Comparison of ENCODE assay signal across 13 cellular contexts in the genomic region with DNA sequence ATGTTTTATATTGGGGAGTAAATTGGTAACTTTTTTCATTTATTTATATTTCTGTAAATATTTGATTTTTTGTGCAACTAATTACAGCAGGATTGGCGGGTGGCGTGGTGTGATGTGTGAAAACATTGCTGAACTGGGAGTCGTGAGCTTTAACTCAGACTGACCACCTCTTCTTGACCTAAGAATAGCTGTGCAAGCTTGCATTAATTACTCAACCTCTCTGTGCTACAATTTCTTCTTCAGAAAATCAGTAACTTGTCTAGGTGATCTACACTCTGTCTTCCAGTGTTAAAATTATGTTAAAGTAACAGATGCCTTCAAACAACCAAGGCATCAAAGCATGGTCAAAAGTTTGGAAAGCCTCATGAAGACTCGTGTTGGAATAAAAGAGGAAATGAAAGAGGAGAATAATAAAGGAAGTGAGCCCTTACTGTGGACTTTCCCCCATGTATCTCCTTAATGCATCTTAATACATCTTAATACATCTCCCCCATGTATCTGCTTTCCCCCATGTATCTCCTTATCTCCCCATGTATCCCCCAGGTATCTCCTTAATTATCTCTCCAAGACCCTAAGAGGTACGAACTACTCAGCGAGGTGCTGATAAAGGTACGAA.
"Had no signal": no experiment of that assay in that cellular context is flagged by ENCODE, and none has a peak within 500 bp of the region (broad histone marks: within the 10 kb centered on the region; RNA-seq: fewer than 3 reads in every experiment).

No MANE protein-coding gene starts in this region.

- H3K9me3 ChIP-seq: tibial nerve had no signal

- H3K27ac Mint-ChIP-seq: activated CD4-positive, alpha-beta memory T cell treated with anti-CD3 and anti-CD28 coated beads for 36 hours; activated naive CD8-positive, alpha-beta T cell; endodermal cell; stimulated activated effector memory CD8-positive, alpha-beta T cell treated with anti-CD3 and anti-CD28 coated beads, Interleukin-12 subunit alpha, Interleukin-12 subunit beta, amount 100 ng/mL, for 72 hours had no signal

- H3K4me1 ChIP-seq: tibial nerve had no signal

- H3K36me3 Mint-ChIP-seq: stimulated activated effector memory CD8-positive, alpha-beta T cell treated with anti-CD3 and anti-CD28 coated beads, Interleukin-12 subunit alpha, Interleukin-12 subunit beta, amount 100 ng/mL, for 72 hours had no signal

- H3K4me3 ChIP-seq: tibial nerve had no signal

- H3K27me3 Mint-ChIP-seq: activated CD4-positive, alpha-beta memory T cell treated with anti-CD3 and anti-CD28 coated beads for 36 hours; activated naive CD8-positive, alpha-beta T cell had no signal

- DNase-seq: activated CD4-positive, alpha-beta memory T cell treated with anti-CD3 and anti-CD28 coated beads for 36 hours; activated gamma-delta T cell; activated T-cell treated with anti-CD3 and anti-CD28 coated beads, Interleukin-2, amount 50 U/mL, for 48 hours; amygdala; brain microvascular endothelial cell; endodermal cell; erythroblast; mesendoderm had no signal

- H3K27me3 ChIP-seq: brain microvascular endothelial cell, tibial nerve had no signal

- ATAC-seq: left lobe of liver; stimulated activated effector memory CD8-positive, alpha-beta T cell treated with anti-CD3 and anti-CD28 coated beads, Interleukin-12 subunit alpha, Interleukin-12 subunit beta, amount 100 ng/mL, for 72 hours had no signal

- H3K4me3 Mint-ChIP-seq: activated CD4-positive, alpha-beta memory T cell treated with anti-CD3 and anti-CD28 coated beads for 36 hours; activated naive CD8-positive, alpha-beta T cell; endodermal cell; neural crest cell; stimulated activated effector memory CD8-positive, alpha-beta T cell treated with anti-CD3 and anti-CD28 coated beads, Interleukin-12 subunit alpha, Interleukin-12 subunit beta, amount 100 ng/mL, for 72 hours had no signal

- H3K4me1 Mint-ChIP-seq: stimulated activated effector memory CD8-positive, alpha-beta T cell treated with anti-CD3 and anti-CD28 coated beads, Interleukin-12 subunit alpha, Interleukin-12 subunit beta, amount 100 ng/mL, for 72 hours had no signal

- H3K9me3 Mint-ChIP-seq: activated CD4-positive, alpha-beta memory T cell treated with anti-CD3 and anti-CD28 coated beads for 36 hours; endodermal cell; neural crest cell; stimulated activated effector memory CD8-positive, alpha-beta T cell treated with anti-CD3 and anti-CD28 coated beads, Interleukin-12 subunit alpha, Interleukin-12 subunit beta, amount 100 ng/mL, for 72 hours had no signal
